Comparison of ENCODE assay signal across 13 cellular contexts in the genomic region with DNA sequence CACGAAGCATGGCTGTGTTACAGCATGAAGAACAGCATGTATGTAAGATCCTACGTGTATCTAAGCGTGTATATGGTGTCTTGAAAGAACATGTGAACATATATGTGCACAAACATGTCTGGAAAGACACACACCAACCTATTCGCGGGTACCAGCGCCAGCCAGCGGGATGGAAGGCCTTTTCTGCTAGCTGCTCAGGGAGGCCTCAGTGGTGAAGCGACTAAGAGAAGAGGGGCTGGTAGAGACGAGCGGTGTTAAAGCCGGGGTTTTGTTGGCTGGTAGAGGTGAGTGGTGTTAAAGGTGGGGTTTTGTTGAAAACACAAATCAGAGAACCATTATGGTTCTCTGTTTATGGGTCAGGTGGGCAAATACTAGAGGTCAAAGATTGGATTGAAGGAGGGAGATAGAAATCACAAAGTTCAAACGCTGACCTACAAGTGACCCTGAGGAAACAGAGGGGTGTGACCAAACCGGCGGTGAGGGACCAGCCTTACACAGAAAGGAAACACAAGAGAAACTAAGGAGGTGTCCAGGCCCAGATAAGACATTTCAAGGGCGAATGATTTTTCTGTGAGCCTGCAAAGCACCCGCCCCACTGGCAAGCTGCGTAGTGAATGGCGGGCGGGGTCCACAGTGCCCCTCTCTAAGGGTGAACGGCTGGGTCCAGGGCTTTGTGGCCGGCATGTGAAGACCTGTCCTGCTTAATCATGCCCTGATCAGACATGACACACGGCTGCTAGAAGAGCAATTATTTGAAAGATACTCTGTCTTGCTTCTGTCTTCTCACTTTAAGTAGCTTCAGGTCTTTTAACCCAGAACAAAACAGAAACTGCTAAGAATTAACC. TPM values are rescaled to one million over a fixed set of nuclear protein-coding genes. Genes with fewer than 3 reads are reported as not detected.
DNase-seq lines count a peak whose midpoint lies in the region; ATAC-seq and TF ChIP-seq lines count a peak whose summit lies in the region.
"Had no signal": no experiment of that assay in that cellular context is flagged by ENCODE, and none has a peak within 500 bp of the region (broad histone marks: within the 10 kb centered on the region; RNA-seq: fewer than 3 reads in every experiment).

No MANE protein-coding gene starts in this region.

- no peak for TF ChIP-seq POLR2A in breast epithelium (IDR thresholded peaks at IDR 0.05)

- peak overlapping the region; percentile 14 for H3K4me3 Mint-ChIP-seq in activated CD4-positive, alpha-beta memory T cell treated with anti-CD3 and anti-CD28 coated beads for 36 hours
- no peak overlapping the region for H3K4me3 Mint-ChIP-seq in activated CD4-positive, alpha-beta memory T cell treated with anti-CD3 and anti-CD28 coated beads, Interleukin-2, amount 10 ng/mL, durations not matched to agents 7 days and 5 days
- H3K4me3 Mint-ChIP-seq: T-helper 1 cell treated with Interleukin-12 subunit alpha and Interleukin-12 subunit beta and Interleukin-4 antibody, amounts not matched to agents 30 μg/mL and 1 μg/mL, for 36 hours had no signal

- H3K4me3 ChIP-seq in breast epithelium (no peak overlapping the region), liver (ENCODE audit: low read depth in 1 of 3, low read length in 3 of 3) (no peak overlapping the region), thymus (ENCODE audit: low read length) (no peak overlapping the region), colonic mucosa (no peak overlapping the region)
- H3K4me3 ChIP-seq: dorsolateral prefrontal cortex, HAP-1 had no signal

- H3K4me1 ChIP-seq in breast epithelium (peaks cover 3% of the 10 kb centered on the region in 2 donors), liver (ENCODE audit: control insufficient read depth in 4 of 4, insufficient read depth in 4 of 4, low read length in 3 of 4) (peaks cover 16 to 59% (median 43%) of the 10 kb centered on the region in 4 donors), thymus (ENCODE audit: control insufficient read depth, insufficient read depth, low read length) (peaks cover 3% of the 10 kb centered on the region), colonic mucosa (peaks cover 20% of the 10 kb centered on the region)

- H3K9me3 ChIP-seq in breast epithelium (no peaks in the 10 kb centered on the region), liver (ENCODE audit: control insufficient read depth in 4 of 4, low read length in 3 of 4) (no peaks in the 10 kb centered on the region), thymus (ENCODE audit: control insufficient read depth) (no peaks in the 10 kb centered on the region), colonic mucosa (no peaks in the 10 kb centered on the region)
- H3K9me3 ChIP-seq: HAP-1 had no signal

- H3K9ac ChIP-seq in liver (ENCODE audit: low read depth in 1 of 2, low read length in 2 of 2), result peak overlapping the region in 1 of 2 donors; percentile 11
- H3K9ac ChIP-seq in colonic mucosa (ENCODE audit: low read depth in 2 of 2, low read length in 2 of 2), result no peak overlapping the region

- TF ChIP-seq CTCF in breast epithelium (IDR thresholded peaks at IDR 0.05) (no peak), liver (IDR thresholded peaks at IDR 0.05; ENCODE audit: low read depth, low read length, missing input control) (no peak), colonic mucosa (IDR thresholded peaks at IDR 0.05) (no peak)

- no peak for TF ChIP-seq RAD21 in liver (IDR thresholded peaks at IDR 0.05)

- no peak for DNase-seq in activated CD4-positive, alpha-beta memory T cell treated with anti-CD3 and anti-CD28 coated beads for 36 hours
- DNase-seq in activated CD4-positive, alpha-beta memory T cell treated with anti-CD3 and anti-CD28 coated beads, Interleukin-2, amount 10 ng/mL, durations not matched to agents 7 days and 5 days, result no peak
- DNase-seq in breast epithelium (ENCODE audit: low spot score in 2 of 2), result no peak
- no peak for DNase-seq in colonic mucosa
- DNase-seq: activated T-cell treated with anti-CD3 and anti-CD28 coated beads, Interleukin-2, amount 50 U/mL, for 4 hours; dorsolateral prefrontal cortex; NCI-H524 had no signal

- H3K27me3 ChIP-seq in breast epithelium (no peaks in the 10 kb centered on the region), liver (ENCODE audit: control insufficient read depth in 4 of 4, insufficient read depth in 4 of 4, low read length in 3 of 4) (no peaks in the 10 kb centered on the region), thymus (ENCODE audit: control insufficient read depth, insufficient read depth) (peaks cover 14% of the 10 kb centered on the region), colonic mucosa (no peaks in the 10 kb centered on the region)
- H3K27me3 ChIP-seq: dorsolateral prefrontal cortex had no signal

- POLR2A ChIA-PET in activated CD4-positive, alpha-beta memory T cell treated with anti-CD3 and anti-CD28 coated beads for 36 hours (lab: Charles Lee), result interaction anchor here (1.5 kb wide), 1 partner anchor 27 kb away, joined by 8 read pairs; no protein-coding TSS in a partner anchor
- POLR2A ChIA-PET in activated CD4-positive, alpha-beta memory T cell treated with anti-CD3 and anti-CD28 coated beads, Interleukin-2, amount 10 ng/mL, durations not matched to agents 7 days and 5 days (lab: Charles Lee), result no interaction called here

- H3K36me3 Mint-ChIP-seq in activated CD4-positive, alpha-beta memory T cell treated with anti-CD3 and anti-CD28 coated beads for 36 hours, result peaks cover 5% of the 10 kb centered on the region
- no peaks in the 10 kb centered on the region for H3K36me3 Mint-ChIP-seq in activated CD4-positive, alpha-beta memory T cell treated with anti-CD3 and anti-CD28 coated beads, Interleukin-2, amount 10 ng/mL, durations not matched to agents 7 days and 5 days (ENCODE audit: low read depth)

- CTCF ChIA-PET in activated CD4-positive, alpha-beta memory T cell treated with anti-CD3 and anti-CD28 coated beads for 36 hours (lab: Charles Lee), result no interaction called here
- CTCF ChIA-PET in activated CD4-positive, alpha-beta memory T cell treated with anti-CD3 and anti-CD28 coated beads, Interleukin-2, amount 10 ng/mL, durations not matched to agents 7 days and 5 days (lab: Charles Lee), result interaction anchor here (0.7 kb wide), 1 partner anchor 136 kb away, joined by 3 read pairs; no protein-coding TSS in a partner anchor

- peak overlapping the region; percentile 42 to 49 for H3K27ac ChIP-seq in breast epithelium
- H3K27ac ChIP-seq in liver (ENCODE audit: low read depth in 1 of 2, low read length in 2 of 2), result peak overlapping the region; percentile 73 to 82
- peak overlapping the region; percentile 31 for H3K27ac ChIP-seq in thymus (ENCODE audit: low read depth)
- no peak overlapping the region for H3K27ac ChIP-seq in colonic mucosa

- intact Hi-C loops in activated CD4-positive, alpha-beta memory T cell treated with anti-CD3 and anti-CD28 coated beads for 36 hours (cut with micrococcal nuclease), result no loop called here
- intact Hi-C loops in breast epithelium (cut with DNase I; ENCODE audit: low total_unique reads), result no loop called here
- intact Hi-C loops in colonic mucosa (cut with DNase I), result no loop called here

- H3K9me3 Mint-ChIP-seq in activated CD4-positive, alpha-beta memory T cell treated with anti-CD3 and anti-CD28 coated beads for 36 hours, result no peaks in the 10 kb centered on the region
- no peaks in the 10 kb centered on the region for H3K9me3 Mint-ChIP-seq in activated CD4-positive, alpha-beta memory T cell treated with anti-CD3 and anti-CD28 coated beads, Interleukin-2, amount 10 ng/mL, durations not matched to agents 7 days and 5 days
- H3K9me3 Mint-ChIP-seq: activated T-cell treated with anti-CD3 and anti-CD28 coated beads, Interleukin-2, amount 50 U/mL, for 4 hours; T-helper 1 cell treated with Interleukin-12 subunit alpha and Interleukin-12 subunit beta and Interleukin-4 antibody, amounts not matched to agents 30 μg/mL and 1 μg/mL, for 36 hours had no signal

- H3K36me3 ChIP-seq in breast epithelium, result no peaks in the 10 kb centered on the region
- H3K36me3 ChIP-seq in liver (ENCODE audit: control insufficient read depth in 4 of 4, insufficient read depth in 3 of 4, low read depth in 1 of 4, low read length in 3 of 4), result no peaks in the 10 kb centered on the region
- H3K36me3 ChIP-seq in thymus (ENCODE audit: control insufficient read depth, insufficient read depth), result no peaks in the 10 kb centered on the region
- H3K36me3 ChIP-seq in colonic mucosa, result no peaks in the 10 kb centered on the region
- H3K36me3 ChIP-seq: HAP-1 had no signal

- peaks cover 74% of the 10 kb centered on the region for H3K4me1 Mint-ChIP-seq in activated CD4-positive, alpha-beta memory T cell treated with anti-CD3 and anti-CD28 coated beads for 36 hours (ENCODE audit: low read depth)
- H3K4me1 Mint-ChIP-seq in activated CD4-positive, alpha-beta memory T cell treated with anti-CD3 and anti-CD28 coated beads, Interleukin-2, amount 10 ng/mL, durations not matched to agents 7 days and 5 days, result peaks cover 38% of the 10 kb centered on the region

- H3K27ac Mint-ChIP-seq in activated CD4-positive, alpha-beta memory T cell treated with anti-CD3 and anti-CD28 coated beads for 36 hours, result peak overlapping the region; percentile 87
- H3K27ac Mint-ChIP-seq in activated CD4-positive, alpha-beta memory T cell treated with anti-CD3 and anti-CD28 coated beads, Interleukin-2, amount 10 ng/mL, durations not matched to agents 7 days and 5 days, result no peak overlapping the region
- H3K27ac Mint-ChIP-seq: T-helper 1 cell treated with Interleukin-12 subunit alpha and Interleukin-12 subunit beta and Interleukin-4 antibody, amounts not matched to agents 30 μg/mL and 1 μg/mL, for 36 hours had no signal

- 59% methylated on average over 22 of the region's 22 CpGs for WGBS in liver
- WGBS in thymus, result 88% methylated on average over 22 of the region's 22 CpGs

- H3K27me3 Mint-ChIP-seq in activated CD4-positive, alpha-beta memory T cell treated with anti-CD3 and anti-CD28 coated beads for 36 hours, result no peaks in the 10 kb centered on the region
- H3K27me3 Mint-ChIP-seq in activated CD4-positive, alpha-beta memory T cell treated with anti-CD3 and anti-CD28 coated beads, Interleukin-2, amount 10 ng/mL, durations not matched to agents 7 days and 5 days, result peaks cover 12% of the 10 kb centered on the region

- ATAC-seq in GM21529 (IDR thresholded peaks at IDR 0.05; ENCODE audit: unreplicated experiment), result no peak
- ATAC-seq in GM19351 (IDR thresholded peaks at IDR 0.05; ENCODE audit: unreplicated experiment), result no peak

TF ChIP-seq in liver, 16 proteins besides CTCF, POLR2A, EP300 and RAD21 (continues in another document):
- TF ChIP-seq YY1 (IDR thresholded peaks at IDR 0.05) (no peak), EGR1 (IDR thresholded peaks at IDR 0.05; ENCODE audit: low read depth in 2 of 2) (no peak)

RNA-seq across cellular contexts. Expression of a gene that starts 8.1 kb away (rescaled TPM):
- total RNA-seq in activated CD4-positive, alpha-beta memory T cell treated with anti-CD3 and anti-CD28 coated beads for 36 hours, result 10 to 100 TPM in 1 of 2 experiments, 1 to 10 TPM in 1; 8.7 to 10.6 TPM
- 1 to 10 TPM; 4.2 to 5.0 TPM for total RNA-seq in activated CD4-positive, alpha-beta memory T cell treated with anti-CD3 and anti-CD28 coated beads, Interleukin-2, amount 10 ng/mL, durations not matched to agents 7 days and 5 days
- total RNA-seq in breast epithelium (10 to 100 TPM; 15.2 to 21.0 (median 18.7) TPM), liver (10 to 100 TPM in 1 of 2 donors, 1 to 10 TPM in 1; 7.1 to 21.7 TPM), colonic mucosa (10 to 100 TPM; 24.5 to 24.6 TPM)
- polyA plus RNA-seq in liver (1 to 10 TPM; 6.3 to 8.9 TPM), thymus (7.3 TPM)
